ENCODE assay signal across 8 cellular contexts in genomic region chr10:97332586-97333350, GRCh38. TPM values are rescaled to one million over a fixed set of nuclear protein-coding genes. Genes with fewer than 3 reads are reported as not detected.
A peak's percentile ranks its signal among the peaks of the same experiment; 100 is the strongest.
DNase-seq lines count a peak whose midpoint lies in the region; ATAC-seq and TF ChIP-seq lines count a peak whose summit lies in the region.

No MANE protein-coding gene starts in this region.

- H4K20me1 ChIP-seq in DND-41 (ENCODE audit: insufficient read depth, low read length), result peaks cover 35% of the 10 kb centered on the region

- peak overlapping the region; percentile 75 for H3K9ac ChIP-seq in DND-41 (ENCODE audit: low read depth, low read length)

- H3K9me3 ChIP-seq in DND-41 (ENCODE audit: insufficient read depth, low read length, severe bottlenecking), result no peaks in the 10 kb centered on the region

- H3K4me2 ChIP-seq in DND-41 (ENCODE audit: insufficient read depth, low read length), result peak overlapping the region; percentile 98

- no peak overlapping the region for H2AFZ ChIP-seq in DND-41 (ENCODE audit: low read depth, low read length)

- POLR2A ChIA-PET in activated naive CD8-positive, alpha-beta T cell treated with anti-CD3 and anti-CD28 coated beads, Interleukin-2, amount 10 ng/mL, durations not matched to agents 7 days and 5 days (lab: Charles Lee), result interaction anchor here (1.0 to 5.2 kb wide), 4 partner anchors 12 to 354 kb away, joined by 3 to 54 read pairs (median 6); partner anchors contain the start of genes ARHGAP19, AVPI1, FRAT1 and RRP12

- H3K36me3 Mint-ChIP-seq in activated naive CD8-positive, alpha-beta T cell treated with anti-CD3 and anti-CD28 coated beads, Interleukin-2, amount 10 ng/mL, durations not matched to agents 7 days and 5 days, result peaks cover 23% of the 10 kb centered on the region

- H3K4me3 ChIP-seq in DND-41 (ENCODE audit: low read depth in 1 of 2, low read length in 2 of 2), result peak overlapping the region; percentile 61 to 68; a peak in 3 of 4 replicates

- peaks cover 30% of the 10 kb centered on the region for H3K79me2 ChIP-seq in DND-41 (ENCODE audit: insufficient read depth, low read length)

- peaks cover 11% of the 10 kb centered on the region for H3K36me3 ChIP-seq in DND-41 (ENCODE audit: insufficient read depth, low read length)

- peaks cover 24% of the 10 kb centered on the region for H3K27me3 Mint-ChIP-seq in activated naive CD8-positive, alpha-beta T cell treated with anti-CD3 and anti-CD28 coated beads, Interleukin-2, amount 10 ng/mL, durations not matched to agents 7 days and 5 days

- peak overlapping the region; percentile 92 for H3K4me3 Mint-ChIP-seq in activated naive CD8-positive, alpha-beta T cell treated with anti-CD3 and anti-CD28 coated beads, Interleukin-2, amount 10 ng/mL, durations not matched to agents 7 days and 5 days

- DNase-seq in DND-41 (no peak), Kasumi-1 (lab: John Stamatoyannopoulos, UW) (peak; percentile 53 to 67), head of caudate nucleus (peak in 39 of 42 donors; percentile 38 to 85 (median 64)), nucleus accumbens (lab: John Stamatoyannopoulos, UW) (peak in 47 of 56 donors; percentile 6 to 66 (median 35))
- no peak for DNase-seq in activated naive CD8-positive, alpha-beta T cell treated with anti-CD3 and anti-CD28 coated beads, Interleukin-2, amount 10 ng/mL, durations not matched to agents 7 days and 5 days

- TF ChIP-seq CTCF in DND-41 (IDR thresholded peaks at IDR 0.05; ENCODE audit: borderline replicate concordance, extremely low read depth, low read length, poor library complexity, severe bottlenecking), result no peak

- intact Hi-C loops in head of caudate nucleus (cut with DNase I), result loop anchor here (5.0 kb wide), 1 partner anchor 50 kb away; no protein-coding TSS in a partner anchor

- H3K27ac ChIP-seq in DND-41 (ENCODE audit: low read length), result no peak overlapping the region

- ATAC-seq in DND-41 (ENCODE audit: insufficient read depth, low read depth) (no peak), HG03342 (IDR thresholded peaks at IDR 0.05; ENCODE audit: unreplicated experiment) (no peak), HG02588 (IDR thresholded peaks at IDR 0.05; ENCODE audit: unreplicated experiment) (no peak), HG02763 (IDR thresholded peaks at IDR 0.05; ENCODE audit: unreplicated experiment) (no peak)
- no peak for ATAC-seq in activated naive CD8-positive, alpha-beta T cell treated with anti-CD3 and anti-CD28 coated beads, Interleukin-2, amount 10 ng/mL, durations not matched to agents 7 days and 5 days (ENCODE audit: low read depth)

- peaks cover 10% of the 10 kb centered on the region for H3K27me3 ChIP-seq in DND-41 (ENCODE audit: insufficient read depth, low read length, poor library complexity)

- H3K9me3 Mint-ChIP-seq in activated naive CD8-positive, alpha-beta T cell treated with anti-CD3 and anti-CD28 coated beads, Interleukin-2, amount 10 ng/mL, durations not matched to agents 7 days and 5 days, result no peaks in the 10 kb centered on the region

- H3K4me1 ChIP-seq in DND-41 (ENCODE audit: insufficient read depth, low read length), result peaks cover 35% of the 10 kb centered on the region

- H3K4me1 Mint-ChIP-seq in activated naive CD8-positive, alpha-beta T cell treated with anti-CD3 and anti-CD28 coated beads, Interleukin-2, amount 10 ng/mL, durations not matched to agents 7 days and 5 days, result peaks cover 34% of the 10 kb centered on the region

- H3K27ac Mint-ChIP-seq in activated naive CD8-positive, alpha-beta T cell treated with anti-CD3 and anti-CD28 coated beads, Interleukin-2, amount 10 ng/mL, durations not matched to agents 7 days and 5 days, result peak overlapping the region; percentile 83

RNA-seq across cellular contexts. Expression of gene FRAT2, which starts 1.8 kb away (rescaled TPM):
- 10 to 100 TPM; 15.3 to 16.7 TPM for total RNA-seq in activated naive CD8-positive, alpha-beta T cell treated with anti-CD3 and anti-CD28 coated beads, Interleukin-2, amount 10 ng/mL, durations not matched to agents 7 days and 5 days

RNA-seq across cellular contexts. Expression of gene FRAT1, which starts 13.7 kb away (rescaled TPM):
- 10 to 100 TPM; 11.0 to 11.7 TPM for total RNA-seq in activated naive CD8-positive, alpha-beta T cell treated with anti-CD3 and anti-CD28 coated beads, Interleukin-2, amount 10 ng/mL, durations not matched to agents 7 days and 5 days

RNA-seq across cellular contexts. Expression of gene ARHGAP19, which starts 40.3 kb away (rescaled TPM):
- total RNA-seq in activated naive CD8-positive, alpha-beta T cell treated with anti-CD3 and anti-CD28 coated beads, Interleukin-2, amount 10 ng/mL, durations not matched to agents 7 days and 5 days, result 10 to 100 TPM; 35.4 to 44.5 TPM

Comparison
In these comparisons a context has a peak if more than half of its experiments do, and no peak if none do; other contexts are left out.
1. DNase-seq: peak in Kasumi-1 (2 of 2), head of caudate nucleus (39 of 42) and nucleus accumbens (47 of 56); none in DND-41 (single experiment) and activated naive CD8-positive, alpha-beta T cell treated with anti-CD3 and anti-CD28 coated beads, Interleukin-2, amount 10 ng/mL, durations not matched to agents 7 days and 5 days (single experiment).